In genomic region chr10:98430427-98430826, GRCh38 we compare ENCODE assay signal across 26 cellular contexts.
"Had no signal": no experiment of that assay in that cellular context is flagged by ENCODE, and none has a peak within 500 bp of the region (broad histone marks: within the 10 kb centered on the region; RNA-seq: fewer than 3 reads in every experiment).

No MANE protein-coding gene starts in this region.

- H3K4me1 Mint-ChIP-seq: activated CD4-positive, alpha-beta T cell treated with anti-CD3 and anti-CD28 coated beads for 36 hours; activated naive CD4-positive, alpha-beta T cell treated with anti-CD3 and anti-CD28 coated beads, Interleukin-2, amount 10 ng/mL, durations not matched to agents 7 days and 5 days; activated naive CD8-positive, alpha-beta T cell treated with anti-CD3 and anti-CD28 coated beads, Interleukin-2, amount 10 ng/mL, durations not matched to agents 7 days and 5 days had no signal

- H3K36me3 ChIP-seq: SJCRH30 had no signal

- H3K27ac ChIP-seq: adrenal gland, KMS-11, SJCRH30, VCaP had no signal

- H3K9me3 ChIP-seq: adrenal gland, MG63 had no signal

- H3K4me3 Mint-ChIP-seq: activated CD4-positive, alpha-beta T cell treated with anti-CD3 and anti-CD28 coated beads for 36 hours; activated CD8-positive, alpha-beta T cell treated with anti-CD3 and anti-CD28 coated beads, Interleukin-2, amount 10 ng/mL, durations not matched to agents 7 days and 5 days; activated naive CD4-positive, alpha-beta T cell treated with anti-CD3 and anti-CD28 coated beads, Interleukin-2, amount 10 ng/mL, durations not matched to agents 7 days and 5 days; activated naive CD8-positive, alpha-beta T cell treated with anti-CD3 and anti-CD28 coated beads, Interleukin-2, amount 10 ng/mL, durations not matched to agents 7 days and 5 days; activated T-cell treated with anti-CD3 and anti-CD28 coated beads, Interleukin-2, amount 50 U/mL, for 4 hours had no signal

- H3K4me3 ChIP-seq: adrenal gland, MG63, SJCRH30 had no signal

- H3K27me3 ChIP-seq: adrenal gland, MG63, SJCRH30 had no signal

- ATAC-seq: activated CD4-positive, alpha-beta T cell treated with anti-CD3 and anti-CD28 coated beads for 36 hours; activated CD8-positive, alpha-beta T cell treated with anti-CD3 and anti-CD28 coated beads, Interleukin-2, amount 10 ng/mL, durations not matched to agents 7 days and 5 days; activated T-cell treated with anti-CD3 and anti-CD28 coated beads, Interleukin-2, amount 50 U/mL, for 4 hours had no signal

- DNase-seq: activated CD4-positive, alpha-beta T cell treated with anti-CD3 and anti-CD28 coated beads for 36 hours; activated CD4-positive, alpha-beta T cell treated with anti-CD3 and anti-CD28 coated beads, Interleukin-2, amount 50 U/mL, for 4 hours; activated CD8-positive, alpha-beta T cell treated with anti-CD3 and anti-CD28 coated beads, Interleukin-2, amount 10 ng/mL, durations not matched to agents 7 days and 5 days; activated gamma-delta T cell; activated naive CD8-positive, alpha-beta T cell treated with anti-CD3 and anti-CD28 coated beads, Interleukin-2, amount 10 ng/mL, durations not matched to agents 7 days and 5 days; activated T-cell treated with anti-CD3 and anti-CD28 coated beads, Interleukin-2, amount 50 U/mL, for 4 hours; adrenal gland; anterior cingulate cortex; caudate nucleus; MG63; MV-4-11; NCI-H1092 treated with DMSO at 0.1 percent for 48 hours; NCI-H1417 treated with DMSO at 0.1 percent for 48 hours; NCI-H1694; NCI-H2029; NCI-H2107; NCI-H2171 treated with DMSO at 0.1 percent for 48 hours; NCI-H226; NCI-H526 treated with DMSO at 0.1 percent for 48 hours; NCI-H82; SJCRH30; SK-N-SH; T-helper 1 cell had no signal

- H3K27ac Mint-ChIP-seq: activated CD4-positive, alpha-beta T cell treated with anti-CD3 and anti-CD28 coated beads for 36 hours; activated CD8-positive, alpha-beta T cell treated with anti-CD3 and anti-CD28 coated beads, Interleukin-2, amount 10 ng/mL, durations not matched to agents 7 days and 5 days; activated naive CD4-positive, alpha-beta T cell treated with anti-CD3 and anti-CD28 coated beads, Interleukin-2, amount 10 ng/mL, durations not matched to agents 7 days and 5 days; activated naive CD8-positive, alpha-beta T cell treated with anti-CD3 and anti-CD28 coated beads, Interleukin-2, amount 10 ng/mL, durations not matched to agents 7 days and 5 days had no signal

- H3K27me3 Mint-ChIP-seq: activated CD4-positive, alpha-beta T cell treated with anti-CD3 and anti-CD28 coated beads for 36 hours; activated naive CD4-positive, alpha-beta T cell treated with anti-CD3 and anti-CD28 coated beads, Interleukin-2, amount 10 ng/mL, durations not matched to agents 7 days and 5 days; activated naive CD8-positive, alpha-beta T cell treated with anti-CD3 and anti-CD28 coated beads, Interleukin-2, amount 10 ng/mL, durations not matched to agents 7 days and 5 days had no signal

- H3K4me1 ChIP-seq: adrenal gland, SJCRH30 had no signal

- H3K4me2 ChIP-seq: KMS-11, SK-N-SH had no signal
